Comparison of ENCODE assay signal across 8 cellular contexts in genomic region chr19:30226464-30227070, GRCh38.
DNase-seq lines count a peak whose midpoint lies in the region; ATAC-seq and TF ChIP-seq lines count a peak whose summit lies in the region.

No MANE protein-coding gene starts in this region.

- TF ChIP-seq POLR2A in sigmoid colon (IDR thresholded peaks at IDR 0.05): peak in 1 of 2 donors; percentile 9

- H3K36me3 ChIP-seq in heart right ventricle: no peaks in the 10 kb centered on the region
- no peaks in the 10 kb centered on the region for H3K36me3 ChIP-seq in sigmoid colon

- no peak for TF ChIP-seq EP300 in sigmoid colon (IDR thresholded peaks at IDR 0.05)

- H3K9me3 ChIP-seq in heart right ventricle: no peaks in the 10 kb centered on the region
- no peaks in the 10 kb centered on the region for H3K9me3 ChIP-seq in sigmoid colon

- peak overlapping the region in 3 of 10 donors; percentile 72 to 77 (median 72) for H3K27ac ChIP-seq in heart right ventricle
- peak overlapping the region; percentile 52 to 70 (median 54) for H3K27ac ChIP-seq in sigmoid colon

- in situ Hi-C loops in G401 (cut with HindIII; ENCODE audit: low sequenced_read_pairs): no loop called here

- DNase-seq in G401 (ENCODE audit: low spot score): peak; percentile 76
- no peak for DNase-seq in heart right ventricle
- DNase-seq in sigmoid colon: no peak
- no peak for DNase-seq in COR-L47 (lab: John Stamatoyannopoulos, UW)

- peaks cover 0 to 98% (median 79%) of the 10 kb centered on the region in 7 donors for H3K27me3 ChIP-seq in heart right ventricle
- H3K27me3 ChIP-seq in sigmoid colon: peaks cover 30 to 98% (median 68%) of the 10 kb centered on the region in 3 donors

- peak; percentile 13; the same call in 2 of the 3 replicates for ATAC-seq in SK-N-SH treated with all-trans-retinoic acid at 6 μM for 48 hours
- ATAC-seq in heart right ventricle: no peak
- no peak for ATAC-seq in HG03378 (IDR thresholded peaks at IDR 0.05; ENCODE audit: unreplicated experiment)
- ATAC-seq in HG02610 (IDR thresholded peaks at IDR 0.05; ENCODE audit: unreplicated experiment): no peak
- no peak for ATAC-seq in HG03565 (IDR thresholded peaks at IDR 0.05; ENCODE audit: unreplicated experiment)

- peaks cover 3 to 43% (median 27%) of the 10 kb centered on the region in 9 donors for H3K4me1 ChIP-seq in heart right ventricle
- peaks cover 0 to 40% (median 37%) of the 10 kb centered on the region in 4 donors for H3K4me1 ChIP-seq in sigmoid colon

- H3K4me3 ChIP-seq in heart right ventricle: peak overlapping the region; percentile 27 to 63 (median 56)
- peak overlapping the region; percentile 19 to 65 (median 62) for H3K4me3 ChIP-seq in sigmoid colon

- intact Hi-C loops in heart right ventricle (cut with DNase I) (loop anchor here in 9 of 10 donors (2.0 to 10.0 kb wide), 6 partner anchors 178 to 428 kb away; no protein-coding TSS in a partner anchor), sigmoid colon (cut with DNase I) (loop anchor here (5.0 kb wide), 1 partner anchor 421 kb away; no protein-coding TSS in a partner anchor)

- TF ChIP-seq CTCF in heart right ventricle (IDR thresholded peaks at IDR 0.05) (no peak), sigmoid colon (IDR thresholded peaks at IDR 0.05) (no peak)

- 2% methylated on average over 32 of the region's 32 CpGs for whole genome bisulfite sequencing in heart right ventricle, 2 donors
- WGBS in sigmoid colon, 2 donors: 3% methylated on average over 32 of the region's 32 CpGs

TF ChIP-seq in SK-N-SH treated with all-trans-retinoic acid at 6 μM for 48 hours, 23 proteins besides CTCF, POLR2A, EP300 and RAD21:
- TF ChIP-seq ESRRG (CRISPR knock-in tag; IDR thresholded peaks at IDR 0.05): no peak
- TF ChIP-seq GLIS3 (CRISPR knock-in tag; IDR thresholded peaks at IDR 0.05): no peak
